Comparison of ENCODE assay signal across 24 cellular contexts in genomic region chr9:89065921-89066320, GRCh38.
"Had no signal": no experiment of that assay in that cellular context is flagged by ENCODE, and none has a peak within 500 bp of the region (broad histone marks: within the 10 kb centered on the region; RNA-seq: fewer than 3 reads in every experiment).

No MANE protein-coding gene starts in this region.

- H3K27me3 ChIP-seq: ascending aorta, body of pancreas had no signal

- H3K4me1 Mint-ChIP-seq: activated naive CD8-positive, alpha-beta T cell treated with anti-CD3 and anti-CD28 coated beads, Interleukin-2, amount 50 U/mL, for 24 hours; central memory CD8-positive, alpha-beta T cell had no signal

- ATAC-seq: activated CD4-positive, CD25-positive, alpha-beta regulatory T cell treated with anti-CD3 and anti-CD28 coated beads, Interleukin-2, amount 50 U/mL, for 24 hours; activated CD8-positive, alpha-beta T cell treated with anti-CD3 and anti-CD28 coated beads, Interleukin-2, amount 10 ng/mL, durations not matched to agents 7 days and 5 days; activated naive CD4-positive, alpha-beta T cell treated with anti-CD3 and anti-CD28 coated beads, Interleukin-2, amount 50 U/mL, for 72 hours; activated naive CD8-positive, alpha-beta T cell treated with anti-CD3 and anti-CD28 coated beads, Interleukin-2, amount 50 U/mL, for 24 hours; body of pancreas; PC-3 had no signal

- H3K36me3 Mint-ChIP-seq: activated naive CD4-positive, alpha-beta T cell treated with anti-CD3 and anti-CD28 coated beads, Interleukin-2, amount 50 U/mL, for 72 hours had no signal

- H3K4me1 ChIP-seq: ascending aorta, body of pancreas had no signal

- H3K27me3 Mint-ChIP-seq: activated naive CD8-positive, alpha-beta T cell treated with anti-CD3 and anti-CD28 coated beads, Interleukin-2, amount 50 U/mL, for 24 hours; central memory CD8-positive, alpha-beta T cell had no signal

- H3K9me3 Mint-ChIP-seq: activated naive CD4-positive, alpha-beta T cell treated with anti-CD3 and anti-CD28 coated beads, Interleukin-2, amount 50 U/mL, for 72 hours; activated naive CD8-positive, alpha-beta T cell treated with anti-CD3 and anti-CD28 coated beads, Interleukin-2, amount 50 U/mL, for 24 hours; activated T-cell treated with anti-CD3 and anti-CD28 coated beads, Interleukin-2, amount 50 U/mL, for 24 hours; activated T-helper 1 cell treated with anti-CD3 and anti-CD28 coated beads, Interleukin-12 subunit alpha, Interleukin-12 subunit beta, Interleukin-2, Interleukin-4 antibody, amounts not matched to agents 30 ng/mL and 10 ng/mL and 1 ng/mL, durations not matched to agents 14 hours and 24 hours and 36 hours; central memory CD8-positive, alpha-beta T cell; T-helper 1 cell treated with Interleukin-12 subunit alpha and Interleukin-12 subunit beta and Interleukin-4 antibody, amounts not matched to agents 30 μg/mL and 1 μg/mL, for 36 hours had no signal

- DNase-seq: activated CD4-positive, alpha-beta T cell treated with anti-CD3 and anti-CD28 coated beads for 4 hours; activated CD8-positive, alpha-beta T cell treated with anti-CD3 and anti-CD28 coated beads, Interleukin-2, amount 10 ng/mL, durations not matched to agents 7 days and 5 days; activated effector memory CD4-positive, alpha-beta T cell treated with Interleukin-2 at 50 U/mL for 16 hours; activated naive CD4-positive, alpha-beta T cell treated with Interleukin-2 at 50 U/mL for 16 hours; activated naive CD8-positive, alpha-beta T cell treated with anti-CD3 and anti-CD28 coated beads, Interleukin-2, amount 50 U/mL, for 24 hours; activated T-cell treated with anti-CD3 and anti-CD28 coated beads, Interleukin-2, amount 50 U/mL, for 24 hours; amniotic stem cell; body of pancreas; cortex of kidney; NCI-H1092; NCI-H1417; NCI-H1930; NCI-H2171; NCI-H226; NCI-H526; NCI-H774; PC-3; SHP77 treated with DMSO at 0.1 percent for 48 hours had no signal

- H3K36me3 ChIP-seq: ascending aorta had no signal

- H3K27ac Mint-ChIP-seq: activated CD8-positive, alpha-beta T cell treated with anti-CD3 and anti-CD28 coated beads, Interleukin-2, amount 10 ng/mL, durations not matched to agents 7 days and 5 days; activated naive CD4-positive, alpha-beta T cell treated with anti-CD3 and anti-CD28 coated beads, Interleukin-2, amount 50 U/mL, for 72 hours; activated naive CD8-positive, alpha-beta T cell treated with anti-CD3 and anti-CD28 coated beads, Interleukin-2, amount 50 U/mL, for 24 hours; activated T-cell treated with anti-CD3 and anti-CD28 coated beads, Interleukin-2, amount 50 U/mL, for 24 hours; activated T-helper 1 cell treated with anti-CD3 and anti-CD28 coated beads, Interleukin-12 subunit alpha, Interleukin-12 subunit beta, Interleukin-2, Interleukin-4 antibody, amounts not matched to agents 30 ng/mL and 10 ng/mL and 1 ng/mL, durations not matched to agents 14 hours and 24 hours and 36 hours; T-helper 1 cell treated with Interleukin-12 subunit alpha and Interleukin-12 subunit beta and Interleukin-4 antibody, amounts not matched to agents 30 μg/mL and 1 μg/mL, for 36 hours had no signal

- H3K27ac ChIP-seq: ascending aorta, body of pancreas had no signal

- H3K4me3 ChIP-seq: ascending aorta, body of pancreas had no signal

- H3K9me3 ChIP-seq: ascending aorta, body of pancreas had no signal

- H3K4me3 Mint-ChIP-seq: activated CD8-positive, alpha-beta T cell treated with anti-CD3 and anti-CD28 coated beads, Interleukin-2, amount 10 ng/mL, durations not matched to agents 7 days and 5 days; activated naive CD8-positive, alpha-beta T cell treated with anti-CD3 and anti-CD28 coated beads, Interleukin-2, amount 50 U/mL, for 24 hours; activated T-cell treated with anti-CD3 and anti-CD28 coated beads, Interleukin-2, amount 50 U/mL, for 24 hours; activated T-helper 1 cell treated with anti-CD3 and anti-CD28 coated beads, Interleukin-12 subunit alpha, Interleukin-12 subunit beta, Interleukin-2, Interleukin-4 antibody, amounts not matched to agents 30 ng/mL and 10 ng/mL and 1 ng/mL, durations not matched to agents 14 hours and 24 hours and 36 hours; central memory CD8-positive, alpha-beta T cell; T-helper 1 cell treated with Interleukin-12 subunit alpha and Interleukin-12 subunit beta and Interleukin-4 antibody, amounts not matched to agents 30 μg/mL and 1 μg/mL, for 36 hours had no signal
